ENCODE assay signal across 30 cellular contexts in genomic region chr1:208224192-208224713, GRCh38. TPM values are rescaled to one million over a fixed set of nuclear protein-coding genes. Genes with fewer than 3 reads are reported as not detected.
"Had no signal": no experiment of that assay in that cellular context is flagged by ENCODE, and none has a peak within 500 bp of the region (broad histone marks: within the 10 kb centered on the region; RNA-seq: fewer than 3 reads in every experiment).

No MANE protein-coding gene starts in this region.

- H3K4me3 ChIP-seq: adrenal gland, body of pancreas, MG63, SJCRH30, SK-N-MC had no signal

- H3K27ac Mint-ChIP-seq: activated CD4-positive, alpha-beta T cell treated with anti-CD3 and anti-CD28 coated beads, Interleukin-2, amount 10 ng/mL, durations not matched to agents 24 days and 14 days; activated CD8-positive, alpha-beta T cell treated with anti-CD3 and anti-CD28 coated beads, Interleukin-2, amount 10 ng/mL, durations not matched to agents 7 days and 5 days; activated naive CD4-positive, alpha-beta T cell treated with anti-CD3 and anti-CD28 coated beads for 36 hours; activated naive CD4-positive, alpha-beta T cell treated with anti-CD3 and anti-CD28 coated beads, Interleukin-2, amount 50 U/mL, for 72 hours; activated T-cell treated with anti-CD3 and anti-CD28 coated beads, Interleukin-2, amount 50 U/mL, for 24 hours; activated T-helper 2 cell treated with anti-CD3 and anti-CD28 coated beads, Interferon-gamma antibody, Interleukin-2, Interleukin-4, amounts not matched to agents 10 μg/mL and 5 μg/mL and 100 μg/mL, durations not matched to agents 14 hours and 24 hours and 36 hours had no signal

- H3K27ac ChIP-seq: adrenal gland, body of pancreas, SK-N-MC had no signal

- H3K4me3 Mint-ChIP-seq: activated CD4-positive, alpha-beta T cell treated with anti-CD3 and anti-CD28 coated beads, Interleukin-2, amount 10 ng/mL, durations not matched to agents 24 days and 14 days; activated CD8-positive, alpha-beta T cell treated with anti-CD3 and anti-CD28 coated beads, Interleukin-2, amount 10 ng/mL, durations not matched to agents 7 days and 5 days; activated naive CD4-positive, alpha-beta T cell treated with anti-CD3 and anti-CD28 coated beads for 36 hours; activated T-cell treated with anti-CD3 and anti-CD28 coated beads, Interleukin-2, amount 50 U/mL, for 24 hours; IgD-negative memory B cell had no signal

- H3K9me3 ChIP-seq: adrenal gland, body of pancreas, MG63, SJCRH30 had no signal

- FAIRE-seq: astrocyte, bronchial epithelial cell had no signal

- H3K9me3 Mint-ChIP-seq: activated CD4-positive, alpha-beta T cell treated with anti-CD3 and anti-CD28 coated beads, Interleukin-2, amount 10 ng/mL, durations not matched to agents 24 days and 14 days; activated naive CD4-positive, alpha-beta T cell treated with anti-CD3 and anti-CD28 coated beads for 36 hours; activated naive CD4-positive, alpha-beta T cell treated with anti-CD3 and anti-CD28 coated beads, Interleukin-2, amount 50 U/mL, for 72 hours; activated T-cell treated with anti-CD3 and anti-CD28 coated beads, Interleukin-2, amount 50 U/mL, for 24 hours; activated T-helper 2 cell treated with anti-CD3 and anti-CD28 coated beads, Interferon-gamma antibody, Interleukin-2, Interleukin-4, amounts not matched to agents 10 μg/mL and 5 μg/mL and 100 μg/mL, durations not matched to agents 14 hours and 24 hours and 36 hours had no signal

- H3K4me1 Mint-ChIP-seq: activated CD4-positive, alpha-beta T cell treated with anti-CD3 and anti-CD28 coated beads, Interleukin-2, amount 10 ng/mL, durations not matched to agents 24 days and 14 days; IgD-negative memory B cell had no signal

- H3K36me3 ChIP-seq: adrenal gland, MG63 had no signal

- ATAC-seq: activated CD8-positive, alpha-beta T cell treated with anti-CD3 and anti-CD28 coated beads, Interleukin-2, amount 10 ng/mL, durations not matched to agents 7 days and 5 days; activated naive CD4-positive, alpha-beta T cell treated with anti-CD3 and anti-CD28 coated beads, Interleukin-2, amount 50 U/mL, for 72 hours; body of pancreas; Panc1 had no signal

- DNase-seq: activated CD4-positive, alpha-beta T cell treated with anti-CD3 and anti-CD28 coated beads, Interleukin-2, amount 10 ng/mL, durations not matched to agents 24 days and 14 days; activated CD4-positive, alpha-beta T cell treated with anti-CD3 and anti-CD28 coated beads, Interleukin-2, amount 50 U/mL, for 48 hours; activated CD8-positive, alpha-beta T cell treated with anti-CD3 and anti-CD28 coated beads, Interleukin-2, amount 10 ng/mL, durations not matched to agents 7 days and 5 days; activated gamma-delta T cell; activated naive CD4-positive, alpha-beta T cell treated with anti-CD3 and anti-CD28 coated beads for 36 hours; activated T-cell treated with anti-CD3 and anti-CD28 coated beads, Interleukin-2, amount 50 U/mL, for 24 hours; adrenal gland; body of pancreas; Kasumi-1; KG1; MG63; NCI-H1092; NCI-H1436; NCI-H1694; NCI-H1930; NCI-H2081 treated with DMSO at 0.1 percent for 48 hours; NCI-H226; NCI-H446 treated with DMSO at 0.1 percent for 48 hours; NCI-H524; NCI-H69; SHP77; SJCRH30; T1000 had no signal

- H3K27me3 ChIP-seq: adrenal gland, body of pancreas, MG63, SJCRH30 had no signal

- H3K36me3 Mint-ChIP-seq: activated naive CD4-positive, alpha-beta T cell treated with anti-CD3 and anti-CD28 coated beads, Interleukin-2, amount 50 U/mL, for 72 hours; IgD-negative memory B cell had no signal

RNA-seq across cellular contexts. Expression of gene PLXNA2, which starts 19.9 kb away (rescaled TPM):
- total RNA-seq: activated CD4-positive, alpha-beta T cell treated with anti-CD3 and anti-CD28 coated beads, Interleukin-2, amount 10 ng/mL, durations not matched to agents 24 days and 14 days had no signal
